ENCODE assay signal across 1 cellular context in genomic region chr22:31496007-31496734, GRCh38.
TF ChIP-seq lines count a peak whose summit lies in the region.

Gene SFI1 (plus strand): TSS chr22:31496536. CDS start chr22:31508285, 11,749 bp downstream.

TF ChIP-seq in GM12878, 131 proteins besides CTCF, POLR2A, EP300 and RAD21 (continued from another document):
- TF ChIP-seq SKIL (IDR thresholded peaks at IDR 0.05; ENCODE audit: low read depth, poor library complexity, severe bottlenecking): peak; percentile 64
- TF ChIP-seq FOS (IDR thresholded peaks at IDR 0.05; ENCODE audit: borderline replicate concordance, extremely low read depth, insufficient read length): no peak
- no peak for TF ChIP-seq CEBPB (IDR thresholded peaks at IDR 0.05; ENCODE audit: borderline replicate concordance in 1 of 2, low read depth in 2 of 2, low read length in 2 of 2)
TF ChIP-seq in GM12878: peak in this region for 63.
